21 cellular contexts compared by ENCODE assay signal in genomic region chr4:168708108-168708507, GRCh38.
A peak's percentile ranks its signal among the peaks of the same experiment; 100 is the strongest.
DNase-seq lines count a peak whose midpoint lies in the region; ATAC-seq, FAIRE-seq and TF ChIP-seq lines count a peak whose summit lies in the region.
"Had no signal": no experiment of that assay in that cellular context is flagged by ENCODE, and none has a peak within 500 bp of the region (broad histone marks: within the 10 kb centered on the region; RNA-seq: fewer than 3 reads in every experiment).

No MANE protein-coding gene starts in this region.

- H3K9ac ChIP-seq in smooth muscle cell (ENCODE audit: low read depth): no peak overlapping the region

- DNase-seq in right cardiac atrium (no peak), Right ventricle myocardium inferior (ENCODE audit: missing footprints) (no peak), RKO (ENCODE audit: low spot score) (peak; percentile 35), fibroblast of mammary gland (ENCODE audit: low read depth) (peak; percentile 67), smooth muscle cell (lab: John Stamatoyannopoulos, UW; ENCODE audit: unreplicated experiment) (no peak), urothelium cell line (ENCODE audit: low spot score) (no peak), OCI-M2 (lab: John Stamatoyannopoulos, UW; ENCODE audit: unreplicated experiment) (no peak)
- no peak for DNase-seq in activated CD4-positive, alpha-beta T cell treated with anti-CD3 and anti-CD28 coated beads, Interleukin-2, amount 50 U/mL, for 1 hour
- DNase-seq: CD4-positive, alpha-beta T cell; DMS153; GF-D8; GOT3; KBM-7; NCI-H1417 treated with DMSO at 0.1 percent for 48 hours; NCI-H187 treated with DMSO at 0.1 percent for 48 hours; NCI-H226; NCI-H524; NCI-H82; PC-9 had no signal

- H3K9me3 ChIP-seq in right cardiac atrium (ENCODE audit: control insufficient read depth, low read length) (no peaks in the 10 kb centered on the region), smooth muscle cell (replicated peaks; ENCODE audit: low read depth) (no peaks in the 10 kb centered on the region)

- H3K27me3 ChIP-seq in right cardiac atrium (ENCODE audit: control insufficient read depth, insufficient read depth) (no peaks in the 10 kb centered on the region), smooth muscle cell (ENCODE audit: low read depth) (no peaks in the 10 kb centered on the region)

- no peaks in the 10 kb centered on the region for H3K4me1 ChIP-seq in right cardiac atrium (ENCODE audit: control insufficient read depth, insufficient read depth, low read length)
- H3K4me1 ChIP-seq in smooth muscle cell (ENCODE audit: low read depth): no peaks in the 10 kb centered on the region

- ATAC-seq in right cardiac atrium (no peak), Right ventricle myocardium inferior (no peak)
- ATAC-seq: HCT116 had no signal

- TF ChIP-seq CTCF in fibroblast of mammary gland (conservative IDR thresholded peaks at IDR 0.05; ENCODE audit: control insufficient read depth, insufficient read depth, low read depth, low read length) (no peak), smooth muscle cell (IDR thresholded peaks at IDR 0.05; ENCODE audit: borderline replicate concordance, insufficient read depth, poor library complexity, severe bottlenecking) (no peak)

- H3K79me2 ChIP-seq in smooth muscle cell (ENCODE audit: low read depth): peaks cover 45% of the 10 kb centered on the region

- H3F3A ChIP-seq in smooth muscle cell (ENCODE audit: low read depth): peaks cover 3% of the 10 kb centered on the region

- no peak for FAIRE-seq in urothelium cell line (lab: Jason Lieb, UNC)
- FAIRE-seq: A204.1 had no signal

- H3K27ac ChIP-seq in right cardiac atrium (ENCODE audit: low read length): peak overlapping the region; percentile 5
- H3K27ac ChIP-seq in smooth muscle cell (ENCODE audit: low read depth): peak overlapping the region; percentile 55
- H3K27ac ChIP-seq: PC-9 had no signal

- WGBS in right cardiac atrium: 85% methylated on average over 4 of the region's 4 CpGs
- 59% methylated on average over 4 of the region's 4 CpGs for WGBS in smooth muscle cell (ENCODE audit: low lambda C conversion rate)

- H3K4me3 ChIP-seq in right cardiac atrium (ENCODE audit: low read length) (no peak overlapping the region), fibroblast of mammary gland (ENCODE audit: control insufficient read depth, low read depth, low read length) (no peak overlapping the region), smooth muscle cell (no peak overlapping the region)
- H3K4me3 ChIP-seq: PC-9 had no signal

- no peak overlapping the region for H2AFZ ChIP-seq in smooth muscle cell (ENCODE audit: low read depth)
- H2AFZ ChIP-seq: PC-9 had no signal

- no peak overlapping the region for H3K4me2 ChIP-seq in smooth muscle cell
- H3K4me2 ChIP-seq: PC-9 had no signal

- no peaks in the 10 kb centered on the region for H4K20me1 ChIP-seq in smooth muscle cell (ENCODE audit: low read depth)

- intact Hi-C loops in right cardiac atrium (cut with DNase I) (loop anchor here in 3 of 4 donors (5.0 kb wide), 3 partner anchors 204 to 294 kb away; no protein-coding TSS in a partner anchor), Right ventricle myocardium inferior (cut with DNase I) (loop anchor here (2.0 kb wide), 1 partner anchor 215 kb away; no protein-coding TSS in a partner anchor)

- peaks cover 12% of the 10 kb centered on the region for H3K36me3 ChIP-seq in smooth muscle cell (ENCODE audit: low read depth)

Comparison
In these comparisons a context has a peak if more than half of its experiments do, and no peak if none do; other contexts are left out.
1. DNase-seq: peak in RKO (single experiment) and fibroblast of mammary gland (single experiment); none in right cardiac atrium (0 of 3), Right ventricle myocardium inferior (single experiment), smooth muscle cell (single experiment), urothelium cell line (single experiment), activated CD4-positive, alpha-beta T cell treated with anti-CD3 and anti-CD28 coated beads, Interleukin-2, amount 50 U/mL, for 1 hour (single experiment) and OCI-M2 (single experiment).